Comparison of ENCODE assay signal across 8 cellular contexts in the genomic region with DNA sequence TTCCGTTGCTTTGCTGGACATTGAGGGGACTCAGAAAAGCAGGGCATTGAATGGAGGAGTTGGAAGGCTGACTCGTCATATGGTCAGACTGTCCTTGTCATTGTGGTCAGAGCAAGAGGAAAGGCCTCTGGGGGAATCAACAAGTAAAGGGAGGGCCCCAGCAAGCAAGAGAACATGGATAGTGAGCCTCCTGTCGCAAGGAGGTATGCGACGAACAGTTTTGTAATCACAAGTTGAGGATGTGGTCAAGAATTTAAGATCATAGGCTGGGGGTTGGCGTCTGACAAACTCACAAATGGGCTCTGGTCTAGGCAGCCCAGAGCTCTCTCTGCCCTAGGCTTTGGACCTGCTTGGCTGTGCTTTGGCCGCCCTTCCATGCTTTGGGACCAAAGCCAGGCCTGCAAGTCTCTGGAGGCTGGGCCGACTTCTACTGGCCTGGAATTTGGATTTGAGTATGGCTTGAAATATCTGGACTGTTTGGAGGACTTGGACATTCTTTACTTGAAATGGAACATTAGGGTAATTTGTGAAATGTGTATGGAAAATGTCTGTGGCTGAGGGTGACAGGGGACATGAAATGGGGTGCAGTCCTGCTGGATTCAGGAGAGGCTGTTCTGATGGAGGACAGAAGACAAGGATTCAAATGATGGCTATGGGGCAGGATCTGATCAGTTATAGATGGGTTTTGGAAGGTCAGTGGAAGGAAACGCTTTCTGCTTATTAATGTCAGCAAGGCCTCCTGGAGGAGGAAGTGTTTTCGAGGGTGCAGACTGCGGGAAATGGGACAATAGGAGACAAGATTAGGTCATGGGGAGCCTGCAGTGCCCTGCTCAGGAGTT. TPM values are rescaled to one million over a fixed set of nuclear protein-coding genes. Genes with fewer than 3 reads are reported as not detected.
DNase-seq lines count a peak whose midpoint lies in the region; ATAC-seq, FAIRE-seq and TF ChIP-seq lines count a peak whose summit lies in the region.

No MANE protein-coding gene starts in this region.

- H3K27me3 ChIP-seq in left ventricle myocardium inferior (ENCODE audit: low read depth): no peaks in the 10 kb centered on the region
- no peaks in the 10 kb centered on the region for H3K27me3 ChIP-seq in gastrocnemius medialis

- FAIRE-seq in GM18507 (lab: Jason Lieb, UNC): peak; percentile 21

- H3K4me1 Mint-ChIP-seq in activated B cell treated with CpG ODN at 0.5 μM for 24 hours: peaks cover 57% of the 10 kb centered on the region
- peaks cover 9% of the 10 kb centered on the region for H3K4me1 Mint-ChIP-seq in activated T-cell treated with anti-CD3 and anti-CD28 coated beads, Interleukin-2, amount 50 U/mL, for 4 hours (ENCODE audit: low read depth)

- H3K9me3 Mint-ChIP-seq in activated B cell treated with CpG ODN at 0.5 μM for 24 hours: no peaks in the 10 kb centered on the region
- no peaks in the 10 kb centered on the region for H3K9me3 Mint-ChIP-seq in activated T-cell treated with anti-CD3 and anti-CD28 coated beads, Interleukin-2, amount 50 U/mL, for 4 hours

- POLR2A ChIA-PET in activated B cell treated with CpG ODN at 0.5 μM for 24 hours (lab: Charles Lee): interaction anchor here (1.0 to 2.7 kb wide), 5 partner anchors 10 to 88 kb away, joined by 3 to 23 read pairs (median 3); partner anchors contain the start of gene RPS14

- H3K4me3 ChIP-seq in left ventricle myocardium inferior (peak overlapping the region; percentile 93), gastrocnemius medialis (peak overlapping the region in 3 of 4 donors; percentile 17 to 100 (median 80))

- intact Hi-C loops in activated B cell treated with CpG ODN at 0.5 μM for 24 hours (cut with micrococcal nuclease): loop anchor here (5.0 kb wide), 2 partner anchors 36 to 139 kb away; no protein-coding TSS in a partner anchor
- intact Hi-C loops in left ventricle myocardium inferior (cut with micrococcal nuclease): no loop called here
- intact Hi-C loops in gastrocnemius medialis (cut with DNase I; ENCODE audit: low total_unique reads): no loop called here

- no peak for TF ChIP-seq CTCF in activated B cell treated with CpG ODN at 0.5 μM for 24 hours (IDR thresholded peaks at IDR 0.05)
- no peak for TF ChIP-seq CTCF in left ventricle myocardium inferior (IDR thresholded peaks at IDR 0.05; ENCODE audit: borderline replicate concordance)
- no peak for TF ChIP-seq CTCF in gastrocnemius medialis (IDR thresholded peaks at IDR 0.05 in 4 of 5, conservative IDR thresholded peaks at IDR 0.05 in 1 of 5)

- DNase-seq in GM18507 (ENCODE audit: extremely low spot score, insufficient read length, low read depth): no peak
- no peak for DNase-seq in activated B cell treated with CpG ODN at 0.5 μM for 24 hours
- peak; percentile 80 for DNase-seq in left ventricle myocardium inferior
- DNase-seq in gastrocnemius medialis: peak in 1 of 2 donors; percentile 56
- DNase-seq in activated CD4-positive, alpha-beta T cell treated with anti-CD3 and anti-CD28 coated beads, Interleukin-2, amount 50 U/mL, for 4 hours: no peak
- DNase-seq in activated T-cell treated with anti-CD3 and anti-CD28 coated beads, Interleukin-2, amount 50 U/mL, for 4 hours: no peak
- DNase-seq in OCI-M2 (lab: John Stamatoyannopoulos, UW; ENCODE audit: unreplicated experiment): no peak
- no peak for DNase-seq in stimulated activated CD8-positive, alpha-beta memory T cell treated with anti-CD3 and anti-CD28 coated beads, Interleukin-4, amount 100 ng/mL, for 48 hours

- H3K27me3 Mint-ChIP-seq in activated B cell treated with CpG ODN at 0.5 μM for 24 hours: no peaks in the 10 kb centered on the region
- peaks cover 10% of the 10 kb centered on the region for H3K27me3 Mint-ChIP-seq in activated T-cell treated with anti-CD3 and anti-CD28 coated beads, Interleukin-2, amount 50 U/mL, for 4 hours (ENCODE audit: low read depth)

- no peaks in the 10 kb centered on the region for H3K36me3 Mint-ChIP-seq in activated B cell treated with CpG ODN at 0.5 μM for 24 hours (ENCODE audit: low read depth)
- no peaks in the 10 kb centered on the region for H3K36me3 Mint-ChIP-seq in activated T-cell treated with anti-CD3 and anti-CD28 coated beads, Interleukin-2, amount 50 U/mL, for 4 hours (ENCODE audit: insufficient read depth)

- H3K9me3 ChIP-seq in left ventricle myocardium inferior (replicated peaks) (no peaks in the 10 kb centered on the region), gastrocnemius medialis (no peaks in the 10 kb centered on the region)

- TF ChIP-seq POLR2A in gastrocnemius medialis (IDR thresholded peaks at IDR 0.05): no peak

- no peak overlapping the region for H3K4me3 Mint-ChIP-seq in activated B cell treated with CpG ODN at 0.5 μM for 24 hours
- no peak overlapping the region for H3K4me3 Mint-ChIP-seq in activated T-cell treated with anti-CD3 and anti-CD28 coated beads, Interleukin-2, amount 50 U/mL, for 4 hours

- in situ Hi-C loops in gastrocnemius medialis (cut with MboI; ENCODE audit: low sequenced_read_pairs in 4 of 4): no loop called here

- peak overlapping the region; percentile 85 for H3K27ac Mint-ChIP-seq in activated B cell treated with CpG ODN at 0.5 μM for 24 hours

- CTCF ChIA-PET in activated B cell treated with CpG ODN at 0.5 μM for 24 hours (lab: Charles Lee): interaction anchor here (1.0 to 1.6 kb wide), 5 partner anchors 29 to 169 kb away, joined by 3 to 8 read pairs (median 6); no protein-coding TSS in a partner anchor

- no peak for ATAC-seq in activated B cell treated with CpG ODN at 0.5 μM for 24 hours (ENCODE audit: low read depth)
- peak; percentile 45 to 55 for ATAC-seq in gastrocnemius medialis
- no peak for ATAC-seq in activated T-cell treated with anti-CD3 and anti-CD28 coated beads, Interleukin-2, amount 50 U/mL, for 4 hours

- H3K36me3 ChIP-seq in left ventricle myocardium inferior (no peaks in the 10 kb centered on the region), gastrocnemius medialis (no peaks in the 10 kb centered on the region)

- peaks cover 85% of the 10 kb centered on the region for H3K4me1 ChIP-seq in left ventricle myocardium inferior
- H3K4me1 ChIP-seq in gastrocnemius medialis: peaks cover 57 to 58% of the 10 kb centered on the region in 2 donors

- H3K27ac ChIP-seq in left ventricle myocardium inferior (replicated peaks) (peak overlapping the region; percentile 98), gastrocnemius medialis (peak overlapping the region; percentile 83 to 98 (median 95))

RNA-seq across cellular contexts. Expression of gene NDST1, which starts 19.2 kb away (rescaled TPM):
- total RNA-seq in activated B cell treated with CpG ODN at 0.5 μM for 24 hours (5.7 and 8.1 TPM in 2 replicates), left ventricle myocardium inferior (58.9 TPM), gastrocnemius medialis (10 to 100 TPM; 36.1 to 70.5 (median 50.5) TPM)
- 1 to 10 TPM; 5.0 to 8.0 (median 5.6) TPM for total RNA-seq in activated T-cell treated with anti-CD3 and anti-CD28 coated beads, Interleukin-2, amount 50 U/mL, for 4 hours

RNA-seq across cellular contexts. Expression of gene RPS14, which starts 39.2 kb away (rescaled TPM):
- total RNA-seq in activated B cell treated with CpG ODN at 0.5 μM for 24 hours (4,086 and 4,865 TPM in 2 replicates), left ventricle myocardium inferior (1,202 TPM), gastrocnemius medialis (1,000 to 10,000 TPM; 1,865 to 2,215 (median 2,024) TPM)
- total RNA-seq in activated T-cell treated with anti-CD3 and anti-CD28 coated beads, Interleukin-2, amount 50 U/mL, for 4 hours: 1,000 to 10,000 TPM; 2,955 to 3,473 (median 3,075) TPM

Comparison
In these comparisons a context has a peak if more than half of its experiments do, and no peak if none do; other contexts are left out.
1. ATAC-seq: peak in gastrocnemius medialis (2 of 2); none in activated B cell treated with CpG ODN at 0.5 μM for 24 hours (single experiment) and activated T-cell treated with anti-CD3 and anti-CD28 coated beads, Interleukin-2, amount 50 U/mL, for 4 hours (0 of 2).